17 cellular contexts compared by ENCODE assay signal in genomic region chr17:79272666-79273219, GRCh38.
DNase-seq lines count a peak whose midpoint lies in the region; ATAC-seq, FAIRE-seq and TF ChIP-seq lines count a peak whose summit lies in the region.
"Had no signal": no experiment of that assay in that cellular context is flagged by ENCODE, and none has a peak within 500 bp of the region (broad histone marks: within the 10 kb centered on the region; RNA-seq: fewer than 3 reads in every experiment).

No MANE protein-coding gene starts in this region.

- no peak for TF ChIP-seq POLR2A in HepG2 (IDR thresholded peaks at IDR 0.05; ENCODE audit: insufficient read depth in 1 of 2, low read depth in 2 of 2, low read length in 2 of 2)

- no peak for TF ChIP-seq CTCF in HepG2 (CRISPR knock-in tag; IDR thresholded peaks at IDR 0.05)

- no peaks in the 10 kb centered on the region for H3K9me3 ChIP-seq in HepG2 (ENCODE audit: low read length)
- H3K9me3 ChIP-seq: ascending aorta, esophagus squamous epithelium, lower lobe of right lung had no signal

- no peaks in the 10 kb centered on the region for H3K79me2 ChIP-seq in HepG2 (ENCODE audit: insufficient read depth, low read length)

- no peak overlapping the region for H3K4me2 ChIP-seq in HepG2 (ENCODE audit: low read depth, low read length)
- H3K4me2 ChIP-seq: KMS-11 had no signal

- FAIRE-seq in HTR-8/SVneo (lab: Jason Lieb, UNC) (no peak), HepG2 (lab: Jason Lieb, UNC) (no peak)

- intact Hi-C loops in HepG2 (cut with micrococcal nuclease; ENCODE audit: unreplicated experiment) = no loop called here

- in situ Hi-C loops in HepG2 (cut with HindIII; ENCODE audit: extremely low pct_ligation_motif_present, low pct_unique_long_range_greater_than_20kb) = no loop called here

- TF ChIP-seq EP300 in HepG2 (IDR thresholded peaks at IDR 0.05; ENCODE audit: low read depth in 2 of 2, low read length in 2 of 2) = no peak
- no peak for TF ChIP-seq EP300 in HepG2 (CRISPR knock-in tag; IDR thresholded peaks at IDR 0.05; ENCODE audit: borderline replicate concordance)

- DNase-seq in Daoy (ENCODE audit: low read depth) (peak; percentile 78), HTR-8/SVneo (ENCODE audit: insufficient read length, low spot score) (peak; percentile 30), SW480 (ENCODE audit: low spot score) (peak; percentile 58), HepG2 (ENCODE audit: low spot score) (peak; percentile 16), NCI-H526 (lab: John Stamatoyannopoulos, UW) (no peak)
- no peak for DNase-seq in stimulated activated CD4-positive, alpha-beta T cell treated with anti-CD3 and anti-CD28 coated beads, Interleukin-4, amount 100 ng/mL, for 4 hours
- DNase-seq in activated naive CD4-positive, alpha-beta T cell (lab: John Stamatoyannopoulos, UW) = no peak
- DNase-seq: activated CD8-positive, alpha-beta memory T cell treated with anti-CD3 and anti-CD28 coated beads for 24 hours; CD4-positive, alpha-beta memory T cell; esophagus squamous epithelium; lower lobe of right lung; NCI-H187; stimulated activated CD4-positive, alpha-beta T cell treated with anti-CD3 and anti-CD28 coated beads, Interleukin-1b, Interleukin-23, amount 100 ng/mL, for 48 hours; WERI-Rb-1 had no signal

- H3K27me3 ChIP-seq in HepG2 (ENCODE audit: control insufficient read depth in 1 of 2, insufficient read depth in 2 of 2, low read length in 2 of 2) = peaks cover 26 to 83% of the 10 kb centered on the region in 2 experiments
- H3K27me3 ChIP-seq: ascending aorta had no signal

- H3K36me3 ChIP-seq in HepG2 (replicated peaks in 1 of 2; ENCODE audit: control insufficient read depth in 1 of 2, insufficient read depth in 2 of 2, low read length in 2 of 2) = no peaks in the 10 kb centered on the region
- H3K36me3 ChIP-seq: ascending aorta, esophagus squamous epithelium, lower lobe of right lung had no signal

- no peaks in the 10 kb centered on the region for H3K4me1 ChIP-seq in HepG2 (ENCODE audit: insufficient read depth, low read length)
- H3K4me1 ChIP-seq: ascending aorta, esophagus squamous epithelium, lower lobe of right lung had no signal

- H2AFZ ChIP-seq in HepG2 (ENCODE audit: low read length) = no peak overlapping the region

- 0% methylated on average over 6 of the region's 9 CpGs for WGBS in HepG2 (ENCODE audit: low lambda C conversion rate)

- H3K4me3 ChIP-seq in HepG2 (replicated peaks in 1 of 3; ENCODE audit: insufficient read depth in 1 of 3, low read depth in 2 of 3, low read length in 3 of 3) = no peak overlapping the region
- H3K4me3 ChIP-seq: ascending aorta, esophagus squamous epithelium, lower lobe of right lung had no signal

- no peak overlapping the region for H3K27ac ChIP-seq in HepG2 (ENCODE audit: extremely low read length, insufficient read depth, low read length)
- H3K27ac ChIP-seq: ascending aorta, esophagus squamous epithelium, KMS-11, lower lobe of right lung, WERI-Rb-1 had no signal

- CTCF ChIA-PET in HepG2 (lab: Yijun Ruan, JAX; ENCODE audit: low intra/inter-chr PET ratio, low total read pairs) = no interaction called here

- H4K20me1 ChIP-seq in HepG2 (ENCODE audit: insufficient read depth, low read length) = peaks cover 14% of the 10 kb centered on the region; the same call in 1 of the 2 replicates

- peak; percentile 28; the same call in 2 of the 3 replicates for ATAC-seq in HepG2
- ATAC-seq: lower lobe of right lung; natural killer cell treated with Interleukin-12 subunit alpha and Interleukin-12 subunit beta and Interleukin-15 and Interleukin-18, amount 100 ng/mL, for 72 hours had no signal

- H3K9ac ChIP-seq in HepG2 (ENCODE audit: insufficient read depth, low read depth, low read length) = no peak overlapping the region
- H3K9ac ChIP-seq: KMS-11 had no signal

- no peak for TF ChIP-seq RAD21 in HepG2 (CRISPR knock-in tag; IDR thresholded peaks at IDR 0.05)

- POLR2A ChIA-PET in HepG2 (lab: Yijun Ruan, JAX) = no interaction called here

- no TSS peak for BruUV-seq in HepG2 (replicated peaks; lab: Mats Ljungman, UMichigan)

TF ChIP-seq in HepG2, 621 proteins besides CTCF, POLR2A, EP300 and RAD21:
- TF ChIP-seq ZBTB26 (CRISPR knock-in tag; IDR thresholded peaks at IDR 0.05; ENCODE audit: borderline replicate concordance) (no peak), BHLHE40 (IDR thresholded peaks at IDR 0.05; ENCODE audit: low read length) (peak; percentile 49; the same call in 1 of the 2 replicates), HNRNPL (IDR thresholded peaks at IDR 0.05; ENCODE audit: low read depth, low read length) (0 out of 2 replicates have a peak, but pooled peaks have one; percentile 23)

Comparison
In these comparisons a context has a peak if more than half of its experiments do, and no peak if none do; other contexts are left out.
1. DNase-seq: peak in Daoy (single experiment), HTR-8/SVneo (single experiment), SW480 (single experiment) and HepG2 (single experiment); none in NCI-H526 (0 of 2), stimulated activated CD4-positive, alpha-beta T cell treated with anti-CD3 and anti-CD28 coated beads, Interleukin-4, amount 100 ng/mL, for 4 hours (0 of 2) and activated naive CD4-positive, alpha-beta T cell (0 of 4).